In the genomic region with DNA sequence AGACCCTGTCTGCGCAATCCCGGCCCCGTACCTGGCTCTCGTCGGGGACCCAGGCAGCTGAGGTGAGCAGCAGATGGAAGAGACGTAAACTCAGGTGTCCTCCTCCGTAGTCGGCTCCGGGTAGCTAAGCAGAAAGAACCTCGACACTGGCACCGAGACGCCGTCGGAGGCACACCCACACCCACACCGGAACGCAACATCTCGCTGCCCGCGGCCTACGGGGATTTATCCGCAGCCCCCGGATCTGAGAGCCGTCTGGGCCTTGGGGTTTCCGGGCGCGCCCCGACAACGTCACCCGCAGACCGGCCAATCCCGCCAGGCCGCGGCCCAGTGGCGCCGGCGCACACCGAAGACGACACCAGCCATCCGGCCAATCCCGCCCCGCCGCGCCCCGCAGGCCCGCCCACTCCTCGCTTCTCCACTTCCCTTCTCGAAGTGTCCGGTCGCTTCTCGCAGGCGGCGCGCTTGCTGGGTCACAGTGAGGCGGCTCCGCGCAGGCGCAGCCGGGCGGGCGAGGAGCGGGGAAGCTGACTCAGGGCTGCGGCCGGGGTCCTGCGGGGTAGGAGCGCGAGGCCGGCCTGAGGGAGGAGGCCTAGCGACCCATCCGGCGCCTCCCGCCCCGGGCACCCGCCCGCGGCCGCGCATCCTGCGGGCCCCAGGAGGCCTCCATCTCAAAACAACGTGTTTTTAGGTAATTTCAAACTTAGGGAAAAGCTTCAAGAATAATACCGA, we compare ENCODE assay signal across 8 cellular contexts. TPM values are rescaled to one million over a fixed set of nuclear protein-coding genes. Genes with fewer than 3 reads are reported as not detected.
DNase-seq lines count a peak whose midpoint lies in the region; ATAC-seq and TF ChIP-seq lines count a peak whose summit lies in the region.

A gene with protein sequence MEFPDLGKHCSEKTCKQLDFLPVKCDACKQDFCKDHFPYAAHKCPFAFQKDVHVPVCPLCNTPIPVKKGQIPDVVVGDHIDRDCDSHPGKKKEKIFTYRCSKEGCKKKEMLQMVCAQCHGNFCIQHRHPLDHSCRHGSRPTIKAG (minus strand): TSS at position 264 of the 732 bp plus-strand sequence. CDS start 1,984 bp downstream, outside the sequence.

- H3K9ac ChIP-seq in liver (ENCODE audit: low read depth in 1 of 2, low read length in 2 of 2) = peak within 1 kb of the TSS; percentile 99

- H3K4me3 Mint-ChIP-seq in CD4-positive, CD25-positive, alpha-beta regulatory T cell = peak within 1 kb of the TSS; percentile 89 to 93 (median 90)

- peak within 1 kb of the TSS; percentile 88 to 95 (median 94) for H3K27ac Mint-ChIP-seq in CD4-positive, CD25-positive, alpha-beta regulatory T cell

- peaks cover 6 to 35% (median 16%) of the 10 kb centered on the region in 4 donors for H3K4me1 Mint-ChIP-seq in CD4-positive, CD25-positive, alpha-beta regulatory T cell

- no peak for TF ChIP-seq RAD21 in liver (IDR thresholded peaks at IDR 0.05)

- peak within 1 kb of the TSS; percentile 82 for H3K4me3 ChIP-seq in CD4-positive, CD25-positive, alpha-beta regulatory T cell (ENCODE audit: low read depth, low read length)
- H3K4me3 ChIP-seq in liver (ENCODE audit: low read depth in 1 of 3, low read length in 3 of 3) = peak within 1 kb of the TSS; percentile 84 to 99 (median 98)

- H3K27ac ChIP-seq in CD4-positive, CD25-positive, alpha-beta regulatory T cell (ENCODE audit: insufficient read depth, low read length, poor library complexity, severe bottlenecking) = peak within 1 kb of the TSS; percentile 90
- H3K27ac ChIP-seq in liver (ENCODE audit: low read depth in 1 of 2, low read length in 2 of 2) = peak within 1 kb of the TSS; percentile 98 to 100

- H3K36me3 Mint-ChIP-seq in CD4-positive, CD25-positive, alpha-beta regulatory T cell = peaks cover 15% of the 10 kb centered on the region

- peaks cover 21% of the 10 kb centered on the region for H3K4me1 ChIP-seq in CD4-positive, CD25-positive, alpha-beta regulatory T cell (ENCODE audit: control insufficient read depth, insufficient read depth, low read length, poor library complexity, severe bottlenecking)
- peaks cover 4 to 43% (median 34%) of the 10 kb centered on the region in 4 donors for H3K4me1 ChIP-seq in liver (ENCODE audit: control insufficient read depth in 4 of 4, insufficient read depth in 4 of 4, low read length in 3 of 4)

- H3K9me3 Mint-ChIP-seq in CD4-positive, CD25-positive, alpha-beta regulatory T cell = no peaks in the 10 kb centered on the region

- under 1% methylated on average over 80 of the region's 80 CpGs for WGBS in liver

- peak; percentile 98 to 99 for ATAC-seq in CD4-positive, CD25-positive, alpha-beta regulatory T cell (ENCODE audit: low read depth in 2 of 2)
- ATAC-seq in GM19438 (IDR thresholded peaks at IDR 0.05; ENCODE audit: low read depth, unreplicated experiment) = peak; percentile 95
- ATAC-seq in HG03571 (IDR thresholded peaks at IDR 0.05; ENCODE audit: unreplicated experiment) = peak; percentile 91

- no peaks in the 10 kb centered on the region for H3K27me3 Mint-ChIP-seq in CD4-positive, CD25-positive, alpha-beta regulatory T cell

- H3K36me3 ChIP-seq in CD4-positive, CD25-positive, alpha-beta regulatory T cell (ENCODE audit: control insufficient read depth, insufficient read depth, low read length) = peaks cover 14% of the 10 kb centered on the region
- H3K36me3 ChIP-seq in liver (ENCODE audit: control insufficient read depth in 4 of 4, insufficient read depth in 3 of 4, low read depth in 1 of 4, low read length in 3 of 4) = peaks cover 0 to 24% (median 17%) of the 10 kb centered on the region in 4 donors

- no peaks in the 10 kb centered on the region for H3K9me3 ChIP-seq in CD4-positive, CD25-positive, alpha-beta regulatory T cell (ENCODE audit: control insufficient read depth in 2 of 2, low read length in 2 of 2)
- no peaks in the 10 kb centered on the region for H3K9me3 ChIP-seq in liver (ENCODE audit: control insufficient read depth in 4 of 4, low read length in 3 of 4)

- H3K27me3 ChIP-seq in CD4-positive, CD25-positive, alpha-beta regulatory T cell (ENCODE audit: control insufficient read depth, insufficient read depth, low read length) = no peaks in the 10 kb centered on the region
- no peaks in the 10 kb centered on the region for H3K27me3 ChIP-seq in liver (ENCODE audit: control insufficient read depth in 4 of 4, insufficient read depth in 4 of 4, low read length in 3 of 4)

- peak; percentile 98 to 99 (median 99) for DNase-seq in CD4-positive, CD25-positive, alpha-beta regulatory T cell
- DNase-seq in NCI-H82 (lab: John Stamatoyannopoulos, UW) = peak; percentile 97
- peak; percentile 99 for DNase-seq in activated CD4-positive, alpha-beta T cell treated with anti-CD3 and anti-CD28 coated beads, Interleukin-2, amount 50 U/mL, for 48 hours
- DNase-seq in dermis blood vessel endothelial cell = peak; percentile 99
- peak; percentile 98 for DNase-seq in stimulated activated CD4-positive, alpha-beta T cell treated with anti-CD3 and anti-CD28 coated beads, Interleukin-4, amount 100 ng/mL, for 1 hour

- no peak for TF ChIP-seq CTCF in liver (IDR thresholded peaks at IDR 0.05; ENCODE audit: low read depth, low read length, missing input control)

TF ChIP-seq in liver, 16 proteins besides CTCF, POLR2A, EP300 and RAD21:
- TF ChIP-seq, protein P1, sequence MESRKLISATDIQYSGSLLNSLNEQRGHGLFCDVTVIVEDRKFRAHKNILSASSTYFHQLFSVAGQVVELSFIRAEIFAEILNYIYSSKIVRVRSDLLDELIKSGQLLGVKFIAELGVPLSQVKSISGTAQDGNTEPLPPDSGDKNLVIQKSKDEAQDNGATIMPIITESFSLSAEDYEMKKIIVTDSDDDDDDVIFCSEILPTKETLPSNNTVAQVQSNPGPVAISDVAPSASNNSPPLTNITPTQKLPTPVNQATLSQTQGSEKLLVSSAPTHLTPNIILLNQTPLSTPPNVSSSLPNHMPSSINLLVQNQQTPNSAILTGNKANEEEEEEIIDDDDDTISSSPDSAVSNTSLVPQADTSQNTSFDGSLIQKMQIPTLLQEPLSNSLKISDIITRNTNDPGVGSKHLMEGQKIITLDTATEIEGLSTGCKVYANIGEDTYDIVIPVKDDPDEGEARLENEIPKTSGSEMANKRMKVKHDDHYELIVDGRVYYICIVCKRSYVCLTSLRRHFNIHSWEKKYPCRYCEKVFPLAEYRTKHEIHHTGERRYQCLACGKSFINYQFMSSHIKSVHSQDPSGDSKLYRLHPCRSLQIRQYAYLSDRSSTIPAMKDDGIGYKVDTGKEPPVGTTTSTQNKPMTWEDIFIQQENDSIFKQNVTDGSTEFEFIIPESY (IDR thresholded peaks at IDR 0.05) = no peak
- TF ChIP-seq HNF4G (IDR thresholded peaks at IDR 0.05) (no peak), EGR1 (IDR thresholded peaks at IDR 0.05; ENCODE audit: low read depth in 2 of 2) (peak in 1 of 2 donors; percentile 33), TAF1 (conservative IDR thresholded peaks at IDR 0.05) (peak; percentile 35), FOXA2 (IDR thresholded peaks at IDR 0.05) (no peak), YY1 (IDR thresholded peaks at IDR 0.05) (peak; percentile 13), HNF4A (conservative IDR thresholded peaks at IDR 0.05) (no peak), JUND (IDR thresholded peaks at IDR 0.05) (no peak), NR2F2 (IDR thresholded peaks at IDR 0.05) (no peak), SP1 (IDR thresholded peaks at IDR 0.05) (peak; percentile 70), GABPA (IDR thresholded peaks at IDR 0.05 in 1 of 2, conservative IDR thresholded peaks at IDR 0.05 in 1 of 2) (peak in 1 of 2 donors; percentile 76)
- TF ChIP-seq, protein P2, sequence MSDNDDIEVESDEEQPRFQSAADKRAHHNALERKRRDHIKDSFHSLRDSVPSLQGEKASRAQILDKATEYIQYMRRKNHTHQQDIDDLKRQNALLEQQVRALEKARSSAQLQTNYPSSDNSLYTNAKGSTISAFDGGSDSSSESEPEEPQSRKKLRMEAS (IDR thresholded peaks at IDR 0.05) = no peak
- TF ChIP-seq, protein P3, sequence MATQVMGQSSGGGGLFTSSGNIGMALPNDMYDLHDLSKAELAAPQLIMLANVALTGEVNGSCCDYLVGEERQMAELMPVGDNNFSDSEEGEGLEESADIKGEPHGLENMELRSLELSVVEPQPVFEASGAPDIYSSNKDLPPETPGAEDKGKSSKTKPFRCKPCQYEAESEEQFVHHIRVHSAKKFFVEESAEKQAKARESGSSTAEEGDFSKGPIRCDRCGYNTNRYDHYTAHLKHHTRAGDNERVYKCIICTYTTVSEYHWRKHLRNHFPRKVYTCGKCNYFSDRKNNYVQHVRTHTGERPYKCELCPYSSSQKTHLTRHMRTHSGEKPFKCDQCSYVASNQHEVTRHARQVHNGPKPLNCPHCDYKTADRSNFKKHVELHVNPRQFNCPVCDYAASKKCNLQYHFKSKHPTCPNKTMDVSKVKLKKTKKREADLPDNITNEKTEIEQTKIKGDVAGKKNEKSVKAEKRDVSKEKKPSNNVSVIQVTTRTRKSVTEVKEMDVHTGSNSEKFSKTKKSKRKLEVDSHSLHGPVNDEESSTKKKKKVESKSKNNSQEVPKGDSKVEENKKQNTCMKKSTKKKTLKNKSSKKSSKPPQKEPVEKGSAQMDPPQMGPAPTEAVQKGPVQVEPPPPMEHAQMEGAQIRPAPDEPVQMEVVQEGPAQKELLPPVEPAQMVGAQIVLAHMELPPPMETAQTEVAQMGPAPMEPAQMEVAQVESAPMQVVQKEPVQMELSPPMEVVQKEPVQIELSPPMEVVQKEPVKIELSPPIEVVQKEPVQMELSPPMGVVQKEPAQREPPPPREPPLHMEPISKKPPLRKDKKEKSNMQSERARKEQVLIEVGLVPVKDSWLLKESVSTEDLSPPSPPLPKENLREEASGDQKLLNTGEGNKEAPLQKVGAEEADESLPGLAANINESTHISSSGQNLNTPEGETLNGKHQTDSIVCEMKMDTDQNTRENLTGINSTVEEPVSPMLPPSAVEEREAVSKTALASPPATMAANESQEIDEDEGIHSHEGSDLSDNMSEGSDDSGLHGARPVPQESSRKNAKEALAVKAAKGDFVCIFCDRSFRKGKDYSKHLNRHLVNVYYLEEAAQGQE (IDR thresholded peaks at IDR 0.05) = peak; percentile 71
- TF ChIP-seq, protein P4, sequence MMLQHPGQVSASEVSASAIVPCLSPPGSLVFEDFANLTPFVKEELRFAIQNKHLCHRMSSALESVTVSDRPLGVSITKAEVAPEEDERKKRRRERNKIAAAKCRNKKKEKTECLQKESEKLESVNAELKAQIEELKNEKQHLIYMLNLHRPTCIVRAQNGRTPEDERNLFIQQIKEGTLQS (IDR thresholded peaks at IDR 0.05) = no peak
TF ChIP-seq in liver: peak in this region for 6.

RNA-seq across cellular contexts. Expression of the gene that starts here (rescaled TPM):
- 95.9 TPM for total RNA-seq in CD4-positive, CD25-positive, alpha-beta regulatory T cell
- polyA plus RNA-seq in CD4-positive, CD25-positive, alpha-beta regulatory T cell = 10 to 100 TPM; 37.2 to 63.2 (median 57.4) TPM
- total RNA-seq in dermis blood vessel endothelial cell = 12.2 and 27.7 TPM in 2 replicates
- 10 to 100 TPM; 12.5 to 27.4 TPM for total RNA-seq in liver
- 10 to 100 TPM; 39.6 to 53.3 TPM for polyA plus RNA-seq in liver

Comparison
In these comparisons a context has a peak if more than half of its experiments do, and no peak if none do; other contexts are left out.
1. Peak in every context shown above with its lines: DNase-seq, ATAC-seq, H3K4me3 ChIP-seq and H3K27ac ChIP-seq.